13 cellular contexts compared by ENCODE assay signal in genomic region chr9:31030741-31031202, GRCh38.
A peak's percentile ranks its signal among the peaks of the same experiment; 100 is the strongest.
DNase-seq lines count a peak whose midpoint lies in the region; ATAC-seq, FAIRE-seq and TF ChIP-seq lines count a peak whose summit lies in the region.
"Had no signal": no experiment of that assay in that cellular context is flagged by ENCODE, and none has a peak within 500 bp of the region (broad histone marks: within the 10 kb centered on the region; RNA-seq: fewer than 3 reads in every experiment).

No MANE protein-coding gene starts in this region.

- no peaks in the 10 kb centered on the region for H3K36me3 Mint-ChIP-seq in MCF 10A (ENCODE audit: insufficient read depth, unreplicated experiment)
- H3K36me3 Mint-ChIP-seq in glutamatergic neuron (ENCODE audit: unreplicated experiment), result no peaks in the 10 kb centered on the region

- peak overlapping the region; percentile 1; the same call in 1 of the 2 replicates for H3K4me3 ChIP-seq in HUES6 (ENCODE audit: low read depth, low read length)
- H3K4me3 ChIP-seq in lung, result no peak overlapping the region
- no peak overlapping the region for H3K4me3 ChIP-seq in BE2C (ENCODE audit: low read depth, low read length)
- no peak overlapping the region for H3K4me3 ChIP-seq in small intestine (ENCODE audit: low read depth in 1 of 2, low read length in 2 of 2)
- H3K4me3 ChIP-seq in dorsolateral prefrontal cortex, result peak overlapping the region in 29 of 59 donors; percentile 1 to 50 (median 30)
- H3K4me3 ChIP-seq: pancreas had no signal

- POLR2A ChIA-PET in MCF 10A (lab: Yijun Ruan, JAX), result interaction anchor here (0.6 kb wide), 1 partner anchor 756 kb away, joined by 3 read pairs; no protein-coding TSS in a partner anchor

- no TSS peak for BruUV-seq in MCF 10A (replicated peaks; lab: Mats Ljungman, UMichigan)

- H3K27ac Mint-ChIP-seq in MCF 10A (ENCODE audit: low read depth, unreplicated experiment) (no peak overlapping the region), glutamatergic neuron (ENCODE audit: unreplicated experiment) (no peak overlapping the region)

- peak; percentile 58 for ATAC-seq in lung (ENCODE audit: insufficient read depth, low FRiP score)

- no peak overlapping the region for H3K9ac ChIP-seq in HUES6 (ENCODE audit: low read length)

- H3K9me3 Mint-ChIP-seq in MCF 10A (ENCODE audit: unreplicated experiment) (no peaks in the 10 kb centered on the region), glutamatergic neuron (ENCODE audit: unreplicated experiment) (no peaks in the 10 kb centered on the region)

- H3K9me3 ChIP-seq in HUES6 (ENCODE audit: control insufficient read depth, insufficient read depth, low read depth, low read length), result no peaks in the 10 kb centered on the region
- H3K9me3 ChIP-seq in lung (ENCODE audit: control insufficient read depth in 2 of 2, insufficient read depth in 1 of 2, low read length in 1 of 2), result no peaks in the 10 kb centered on the region
- no peaks in the 10 kb centered on the region for H3K9me3 ChIP-seq in BE2C
- no peaks in the 10 kb centered on the region for H3K9me3 ChIP-seq in small intestine (ENCODE audit: control insufficient read depth, low read depth)
- H3K9me3 ChIP-seq: esophagus squamous epithelium, pancreas had no signal

- H3K27me3 Mint-ChIP-seq in MCF 10A (ENCODE audit: insufficient read depth, unreplicated experiment) (peaks cover 30% of the 10 kb centered on the region), glutamatergic neuron (ENCODE audit: unreplicated experiment) (no peaks in the 10 kb centered on the region)

- WGBS in lung, 2 donors, result 15 to 18% methylated on average over 6 of the region's 6 CpGs
- WGBS in small intestine, 3 donors, result 12 to 19% (median 16%) methylated on average over 6 of the region's 6 CpGs

- no peak for TF ChIP-seq CTCF in MCF 10A (IDR thresholded peaks at IDR 0.05; ENCODE audit: unreplicated experiment)
- no peak for TF ChIP-seq CTCF in lung (IDR thresholded peaks at IDR 0.05; ENCODE audit: control extremely low read depth, extremely low read depth)
- TF ChIP-seq CTCF in BE2C (IDR thresholded peaks at IDR 0.05; ENCODE audit: low read depth, low read length), result no peak
- no peak for TF ChIP-seq CTCF in glutamatergic neuron (IDR thresholded peaks at IDR 0.05; ENCODE audit: partially characterized antibody, unreplicated experiment)
- no peak for TF ChIP-seq CTCF in dorsolateral prefrontal cortex (IDR thresholded peaks at IDR 0.05 in 54 of 56, conservative IDR thresholded peaks at IDR 0.05 in 2 of 56; ENCODE audit: low read depth in 1 of 56, partially characterized antibody in 56 of 56)

- CTCF ChIA-PET in MCF 10A (lab: Yijun Ruan, JAX), result no interaction called here

- H3K4me1 Mint-ChIP-seq in MCF 10A (ENCODE audit: insufficient read depth, unreplicated experiment) (peaks cover 5% of the 10 kb centered on the region), glutamatergic neuron (ENCODE audit: low read depth, unreplicated experiment) (peaks cover 11% of the 10 kb centered on the region)

- H3K36me3 ChIP-seq in HUES6 (ENCODE audit: control insufficient read depth, insufficient read depth, low read length) (no peaks in the 10 kb centered on the region), lung (ENCODE audit: control insufficient read depth in 2 of 2, insufficient read depth in 2 of 2, low read length in 2 of 2) (no peaks in the 10 kb centered on the region), BE2C (no peaks in the 10 kb centered on the region), small intestine (ENCODE audit: control insufficient read depth in 2 of 2, insufficient read depth in 2 of 2, low read length in 2 of 2) (no peaks in the 10 kb centered on the region)
- H3K36me3 ChIP-seq: esophagus squamous epithelium, pancreas had no signal

- no peak for FAIRE-seq in small intestine (lab: Jason Lieb, UNC)
- FAIRE-seq: pancreas had no signal

- H3K27me3 ChIP-seq in HUES6 (ENCODE audit: control insufficient read depth, insufficient read depth, low read length) (no peaks in the 10 kb centered on the region), lung (ENCODE audit: control insufficient read depth, insufficient read depth) (no peaks in the 10 kb centered on the region), BE2C (no peaks in the 10 kb centered on the region), small intestine (ENCODE audit: control insufficient read depth in 2 of 2, insufficient read depth in 2 of 2, low read length in 2 of 2) (no peaks in the 10 kb centered on the region), dorsolateral prefrontal cortex (no peaks in the 10 kb centered on the region)
- H3K27me3 ChIP-seq: esophagus squamous epithelium, pancreas had no signal

- in situ Hi-C loops in ACHN (cut with HindIII; ENCODE audit: low pct_ligation_motif_present, low pct_unique_long_range_greater_than_20kb, low sequenced_read_pairs), result no loop called here

- H3K4me1 ChIP-seq in HUES6 (ENCODE audit: control insufficient read depth, insufficient read depth, low read length), result peaks cover 33% of the 10 kb centered on the region
- no peaks in the 10 kb centered on the region for H3K4me1 ChIP-seq in lung (ENCODE audit: control insufficient read depth in 2 of 2, insufficient read depth in 2 of 2, low read length in 2 of 2)
- H3K4me1 ChIP-seq in BE2C, result peaks cover 19% of the 10 kb centered on the region
- H3K4me1 ChIP-seq in small intestine (ENCODE audit: control insufficient read depth in 2 of 2, insufficient read depth in 1 of 2, low read depth in 1 of 2, low read length in 1 of 2), result no peaks in the 10 kb centered on the region
- H3K4me1 ChIP-seq: esophagus squamous epithelium had no signal

- H3K27ac ChIP-seq in HUES6 (ENCODE audit: low read depth, low read length) (0 out of 2 replicates have a peak overlapping the region, but pooled peaks have one; percentile 1), lung (ENCODE audit: low read depth in 1 of 2, low read length in 1 of 2) (no peak overlapping the region), small intestine (ENCODE audit: low read depth in 1 of 2, low read length in 1 of 2) (no peak overlapping the region), dorsolateral prefrontal cortex (no peak overlapping the region)
- H3K27ac ChIP-seq: esophagus squamous epithelium, pancreas had no signal

- intact Hi-C loops in MCF 10A (cut with micrococcal nuclease), result no loop called here
- intact Hi-C loops in dorsolateral prefrontal cortex (cut with DNase I), result loop anchor here in 1 of 2 donors (10.0 kb wide), 1 partner anchor 46 kb away; no protein-coding TSS in a partner anchor

- peak; percentile 58 for DNase-seq in ACHN
- DNase-seq in MCF 10A (ENCODE audit: unreplicated experiment), result peak; percentile 3
- DNase-seq in lung (ENCODE audit: low spot score), result no peak
- DNase-seq in BE2C, result no peak
- DNase-seq in small intestine, result no peak
- no peak for DNase-seq in glutamatergic neuron
- DNase-seq in dorsolateral prefrontal cortex, result no peak
- DNase-seq: activated T-cell treated with anti-CD3 and anti-CD28 coated beads, Interleukin-2, amount 50 U/mL, for 1 hour; esophagus squamous epithelium; MM.1S; pancreas; Right ventricle myocardium superior had no signal

- H3K4me3 Mint-ChIP-seq in MCF 10A (ENCODE audit: unreplicated experiment), result no peak overlapping the region
- H3K4me3 Mint-ChIP-seq in glutamatergic neuron (ENCODE audit: unreplicated experiment), result no peak overlapping the region

Comparison
In these comparisons a context has a peak if more than half of its experiments do, and no peak if none do; other contexts are left out.
1. DNase-seq: peak in ACHN (single experiment) and MCF 10A (single experiment); none in lung (single experiment), BE2C (single experiment), small intestine (single experiment), glutamatergic neuron (single experiment) and dorsolateral prefrontal cortex (0 of 10).